In the genomic region with DNA sequence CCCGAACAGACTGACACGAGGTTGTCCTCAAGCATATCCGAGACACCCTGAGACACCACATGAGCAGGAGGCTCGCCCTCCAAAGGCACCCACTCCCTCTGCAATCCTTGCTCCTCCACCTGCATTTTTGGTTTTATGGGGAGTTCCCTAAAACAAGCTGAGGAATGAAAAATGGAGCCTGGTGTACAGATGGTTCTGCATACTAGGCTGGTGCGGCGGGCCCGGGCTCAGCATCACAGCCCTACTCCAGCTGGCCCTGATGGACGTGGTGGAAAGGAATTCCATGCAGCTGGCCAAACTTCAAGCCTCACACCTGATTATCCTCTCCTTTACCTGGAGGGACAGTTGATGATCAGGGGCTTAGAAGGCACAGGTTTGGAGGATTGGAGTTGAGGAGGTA, we compare ENCODE assay signal across 31 cellular contexts. TPM values are rescaled to one million over a fixed set of nuclear protein-coding genes. Genes with fewer than 3 reads are reported as not detected.
DNase-seq lines count a peak whose midpoint lies in the region; ATAC-seq and TF ChIP-seq lines count a peak whose summit lies in the region.
"Had no signal": no experiment of that assay in that cellular context is flagged by ENCODE, and none has a peak within 500 bp of the region (broad histone marks: within the 10 kb centered on the region; RNA-seq: fewer than 3 reads in every experiment).

No MANE protein-coding gene starts in this region.

- H3K4me1 Mint-ChIP-seq in GM23338 (peaks cover 34% of the 10 kb centered on the region), memory B cell (peaks cover 2% of the 10 kb centered on the region)
- H3K4me1 Mint-ChIP-seq in activated T-helper 17 cell treated with anti-CD3 and anti-CD28 coated beads, Interleukin-2, amount 50 U/mL, for 72 hours, result no peaks in the 10 kb centered on the region
- H3K4me1 Mint-ChIP-seq: activated CD4-positive, alpha-beta T cell treated with anti-CD3 and anti-CD28 coated beads, Interleukin-2, amount 10 ng/mL, durations not matched to agents 24 days and 14 days had no signal

- H3K36me3 Mint-ChIP-seq in GM23338 (ENCODE audit: low read depth) (no peaks in the 10 kb centered on the region; the same call in 2 of the 3 replicates), memory B cell (peaks cover 1% of the 10 kb centered on the region)
- H3K36me3 Mint-ChIP-seq in activated T-helper 17 cell treated with anti-CD3 and anti-CD28 coated beads, Interleukin-2, amount 50 U/mL, for 72 hours (ENCODE audit: low read depth), result no peaks in the 10 kb centered on the region
- H3K36me3 Mint-ChIP-seq: activated naive CD8-positive, alpha-beta T cell treated with anti-CD3 and anti-CD28 coated beads for 36 hours had no signal

- peaks cover 50% of the 10 kb centered on the region for H3K27me3 Mint-ChIP-seq in GM23338 (ENCODE audit: insufficient read depth, low read depth, poor library complexity)
- H3K27me3 Mint-ChIP-seq in activated T-helper 17 cell treated with anti-CD3 and anti-CD28 coated beads, Interleukin-2, amount 50 U/mL, for 72 hours, result peaks cover 33% of the 10 kb centered on the region
- H3K27me3 Mint-ChIP-seq in memory B cell, result peaks cover 45% of the 10 kb centered on the region

- DNase-seq in GM23338 (ENCODE audit: low spot score), result peak; percentile 45
- DNase-seq in memory B cell (ENCODE audit: low spot score in 2 of 2), result no peak
- peak; percentile 74 for DNase-seq in osteoblast (ENCODE audit: insufficient read length, low spot score, missing footprints)
- DNase-seq in RKO (ENCODE audit: low spot score), result no peak
- no peak for DNase-seq in activated T-cell treated with anti-CD3 and anti-CD28 coated beads, Interleukin-2, amount 50 U/mL, for 48 hours
- no peak for DNase-seq in occipital lobe (lab: John Stamatoyannopoulos, UW)
- DNase-seq: ACHN; activated CD4-positive, alpha-beta T cell treated with anti-CD3 and anti-CD28 coated beads, Interleukin-2, amount 10 ng/mL, durations not matched to agents 24 days and 14 days; activated CD8-positive, alpha-beta memory T cell treated with anti-CD3 and anti-CD28 coated beads for 24 hours; activated effector memory CD4-positive, alpha-beta T cell treated with Interleukin-2 at 50 U/mL for 16 hours; activated T-cell treated with anti-CD3 and anti-CD28 coated beads for 4 hours; aorta; DMS79 treated with DMSO at 0.1 percent for 48 hours; GDM1; GOT3; NCI-H446 treated with DMSO at 0.1 percent for 48 hours; NCI-H774; SIG-M5; stimulated activated CD4-positive, alpha-beta T cell treated with anti-CD3 and anti-CD28 coated beads, Interleukin-12 subunit alpha, Interleukin-12 subunit beta, amount 100 ng/mL, for 4 hours; stimulated activated CD4-positive, alpha-beta T cell treated with anti-CD3 and anti-CD28 coated beads, Interleukin-2, amount 100 ng/mL, for 48 hours; T-helper 9 cell; transverse colon had no signal

- ATAC-seq in GM23338 (peak; percentile 3; the same call in 2 of the 3 replicates), memory B cell (ENCODE audit: low read depth) (no peak), HG03175 (IDR thresholded peaks at IDR 0.05; ENCODE audit: unreplicated experiment) (no peak)
- ATAC-seq in activated T-helper 17 cell treated with anti-CD3 and anti-CD28 coated beads, Interleukin-2, amount 50 U/mL, for 72 hours (replicated peaks), result no peak
- ATAC-seq: sciatic nerve had no signal

- H3K4me2 ChIP-seq in GM23338 (peak overlapping the region; percentile 86; the same call in 1 of the 2 replicates), osteoblast (ENCODE audit: insufficient read depth, low read length) (no peak overlapping the region)

- H3F3A ChIP-seq in GM23338 (replicated peaks; ENCODE audit: low read depth), result peaks cover 8% of the 10 kb centered on the region; the same call in 1 of the 2 replicates

- H2AFZ ChIP-seq in GM23338, result no peak overlapping the region
- no peak overlapping the region for H2AFZ ChIP-seq in osteoblast (ENCODE audit: low read length)

- no peaks in the 10 kb centered on the region for H4K20me1 ChIP-seq in GM23338 (replicated peaks; ENCODE audit: insufficient read depth)
- no peaks in the 10 kb centered on the region for H4K20me1 ChIP-seq in osteoblast (ENCODE audit: insufficient read depth, low read length)

- H3K27me3 ChIP-seq in GM23338 (ENCODE audit: insufficient read depth) (peaks cover 46% of the 10 kb centered on the region), osteoblast (ENCODE audit: insufficient read depth, low read length) (peaks cover 48% of the 10 kb centered on the region)

- H3K27ac ChIP-seq in GM23338 (ENCODE audit: low read depth), result no peak overlapping the region
- no peak overlapping the region for H3K27ac ChIP-seq in osteoblast (ENCODE audit: low read depth, low read length)
- H3K27ac ChIP-seq: BLaER1, cardiac muscle cell, coronary artery had no signal

- H3K36me3 ChIP-seq in GM23338 (ENCODE audit: insufficient read depth) (no peaks in the 10 kb centered on the region), osteoblast (ENCODE audit: insufficient read depth, low read length) (no peaks in the 10 kb centered on the region)
- H3K36me3 ChIP-seq: BLaER1, cardiac muscle cell, prostate gland, transverse colon had no signal

- H3K9me2 ChIP-seq in GM23338 (ENCODE audit: insufficient read depth), result no peaks in the 10 kb centered on the region

- H3K4me1 ChIP-seq in GM23338 (ENCODE audit: insufficient read depth), result peaks cover 12% of the 10 kb centered on the region; the same call in 1 of the 2 replicates
- no peaks in the 10 kb centered on the region for H3K4me1 ChIP-seq in osteoblast (ENCODE audit: insufficient read depth, low read length)
- H3K4me1 ChIP-seq: prostate gland had no signal

- H3K4me3 ChIP-seq in GM23338, result peak overlapping the region; percentile 65; the same call in 1 of the 2 replicates
- H3K4me3 ChIP-seq in osteoblast (ENCODE audit: insufficient read depth, low read length), result no peak overlapping the region

- TF ChIP-seq CTCF in GM23338 (conservative IDR thresholded peaks at IDR 0.05; ENCODE audit: low read depth in 2 of 2) (no peak), osteoblast (IDR thresholded peaks at IDR 0.05; ENCODE audit: extremely low read depth, low read depth, low read length) (no peak)

- H3K9me3 Mint-ChIP-seq in GM23338 (no peaks in the 10 kb centered on the region), memory B cell (no peaks in the 10 kb centered on the region)
- no peaks in the 10 kb centered on the region for H3K9me3 Mint-ChIP-seq in activated T-helper 17 cell treated with anti-CD3 and anti-CD28 coated beads, Interleukin-2, amount 50 U/mL, for 72 hours
- H3K9me3 Mint-ChIP-seq: activated CD4-positive, alpha-beta T cell treated with anti-CD3 and anti-CD28 coated beads, Interleukin-2, amount 10 ng/mL, durations not matched to agents 24 days and 14 days; activated naive CD8-positive, alpha-beta T cell treated with anti-CD3 and anti-CD28 coated beads for 36 hours had no signal

- H3K9me3 ChIP-seq in osteoblast (ENCODE audit: low read depth, low read length), result no peaks in the 10 kb centered on the region
- H3K9me3 ChIP-seq: BLaER1, prostate gland, transverse colon had no signal

- H3K79me2 ChIP-seq in GM23338 (replicated peaks; ENCODE audit: insufficient read depth) (no peaks in the 10 kb centered on the region), osteoblast (ENCODE audit: insufficient read depth, low read length) (no peaks in the 10 kb centered on the region)

- H3K4me3 Mint-ChIP-seq in GM23338, result peak overlapping the region; percentile 77
- peak overlapping the region; percentile 15 for H3K4me3 Mint-ChIP-seq in activated T-helper 17 cell treated with anti-CD3 and anti-CD28 coated beads, Interleukin-2, amount 50 U/mL, for 72 hours
- H3K4me3 Mint-ChIP-seq in memory B cell, result peak overlapping the region; percentile 35
- H3K4me3 Mint-ChIP-seq: activated CD4-positive, alpha-beta T cell treated with anti-CD3 and anti-CD28 coated beads, Interleukin-2, amount 10 ng/mL, durations not matched to agents 24 days and 14 days; activated naive CD8-positive, alpha-beta T cell treated with anti-CD3 and anti-CD28 coated beads for 36 hours had no signal

- H3K27ac Mint-ChIP-seq in GM23338 (no peak overlapping the region), memory B cell (no peak overlapping the region)
- no peak overlapping the region for H3K27ac Mint-ChIP-seq in activated T-helper 17 cell treated with anti-CD3 and anti-CD28 coated beads, Interleukin-2, amount 50 U/mL, for 72 hours
- H3K27ac Mint-ChIP-seq: activated CD4-positive, alpha-beta T cell treated with anti-CD3 and anti-CD28 coated beads, Interleukin-2, amount 10 ng/mL, durations not matched to agents 24 days and 14 days; activated naive CD8-positive, alpha-beta T cell treated with anti-CD3 and anti-CD28 coated beads for 36 hours had no signal

RNA-seq across cellular contexts. Expression of a gene that starts 30.3 kb away (rescaled TPM):
- total RNA-seq in GM23338 (2014; rRNA removed; shearing (Covaris generic)), result 0.47 and 1.2 TPM in 2 replicates
- 0.70 and 0.87 TPM in 2 replicates for polyA plus RNA-seq in GM23338 (2016; fragmentation: Nextera tagmentation; extraction: Ambion mirVana)
- 1 to 10 TPM in 1 of 2 donors, under 1 TPM in 1; 0.26 to 1.2 TPM for total RNA-seq in activated T-helper 17 cell treated with anti-CD3 and anti-CD28 coated beads, Interleukin-2, amount 50 U/mL, for 72 hours
- 0.29 and 0.36 TPM in 2 replicates for total RNA-seq in osteoblast
- total RNA-seq in occipital lobe, result 4.8 TPM
- polyA plus RNA-seq: IgD-negative memory B cell had no signal

RNA-seq across cellular contexts. Expression of a gene that starts 53.8 kb away (rescaled TPM):
- 48.8 and 75.0 TPM in 2 replicates for total RNA-seq in GM23338 (2014; rRNA removed; shearing (Covaris generic))
- polyA plus RNA-seq in GM23338 (2016; fragmentation: Nextera tagmentation; extraction: Ambion mirVana), result 41.1 and 46.3 TPM in 2 replicates
- 100 to 1,000 TPM; 102 to 362 TPM for total RNA-seq in activated T-helper 17 cell treated with anti-CD3 and anti-CD28 coated beads, Interleukin-2, amount 50 U/mL, for 72 hours
- total RNA-seq in osteoblast (53.0 and 112 TPM in 2 replicates), occipital lobe (35.1 TPM)

Comparison
In these comparisons a context has a peak if more than half of its experiments do, and no peak if none do; other contexts are left out.
1. DNase-seq: peak in GM23338 (single experiment) and osteoblast (single experiment); none in memory B cell (0 of 2), RKO (single experiment), activated T-cell treated with anti-CD3 and anti-CD28 coated beads, Interleukin-2, amount 50 U/mL, for 48 hours (0 of 2) and occipital lobe (single experiment).
2. H3K4me3 Mint-ChIP-seq: peak in every context shown above with its lines; median percentile 77 in GM23338; 35 in memory B cell; 15 in activated T-helper 17 cell treated with anti-CD3 and anti-CD28 coated beads, Interleukin-2, amount 50 U/mL, for 72 hours.